8 cellular contexts compared by ENCODE assay signal in genomic region chr6:2245103-2245953, GRCh38. TPM values are rescaled to one million over a fixed set of nuclear protein-coding genes. Genes with fewer than 3 reads are reported as not detected.
A peak's percentile ranks its signal among the peaks of the same experiment; 100 is the strongest.
DNase-seq lines count a peak whose midpoint lies in the region; ATAC-seq, FAIRE-seq and TF ChIP-seq lines count a peak whose summit lies in the region.

GMDS (minus strand) TSS chr6:2245605.

- peaks cover 2% of the 10 kb centered on the region for H3K36me3 Mint-ChIP-seq in astrocyte (ENCODE audit: low read depth, unreplicated experiment)

- H3K4me1 Mint-ChIP-seq in astrocyte (ENCODE audit: low read depth, unreplicated experiment): peaks cover 1% of the 10 kb centered on the region

- peak within 1 kb of the TSS; percentile 94 for H3K9ac ChIP-seq in astrocyte (ENCODE audit: low read length)

- peaks cover 12% of the 10 kb centered on the region for H3K4me1 ChIP-seq in astrocyte (ENCODE audit: insufficient read depth, low read length)
- no peaks in the 10 kb centered on the region for H3K4me1 ChIP-seq in aorta (ENCODE audit: control insufficient read depth in 1 of 2, insufficient read depth in 2 of 2, low read length in 2 of 2)

- H3K79me2 ChIP-seq in astrocyte (ENCODE audit: insufficient read depth, low read length): peaks cover 4% of the 10 kb centered on the region

- no peak for FAIRE-seq in astrocyte (lab: Jason Lieb, UNC)

- ATAC-seq in GM18502 (IDR thresholded peaks at IDR 0.05; ENCODE audit: poor library complexity, unreplicated experiment): peak; percentile 95
- ATAC-seq in HG02852 (IDR thresholded peaks at IDR 0.05; ENCODE audit: unreplicated experiment): peak; percentile 87
- ATAC-seq in aorta (ENCODE audit: low FRiP score): peak; percentile 98

- H2AFZ ChIP-seq in astrocyte (ENCODE audit: low read depth, low read length): peak within 1 kb of the TSS; percentile 98

- H3K36me3 ChIP-seq in astrocyte (ENCODE audit: insufficient read depth, low read length) (no peaks in the 10 kb centered on the region), aorta (ENCODE audit: control insufficient read depth in 1 of 2, insufficient read depth in 2 of 2, low read length in 1 of 2) (no peaks in the 10 kb centered on the region)

- peak within 1 kb of the TSS; percentile 84 for H3K27ac ChIP-seq in astrocyte (ENCODE audit: low read depth, low read length)
- peak within 1 kb of the TSS; percentile 68 to 91 for H3K27ac ChIP-seq in aorta (ENCODE audit: low read depth in 1 of 2, low read length in 2 of 2)

- TF ChIP-seq CTCF in astrocyte (IDR thresholded peaks at IDR 0.05; ENCODE audit: insufficient read depth, low read depth, low read length): no peak

- DNase-seq in NCI-H146 (lab: John Stamatoyannopoulos, UW) (peak; percentile 91), T-helper 9 cell (peak; percentile 74), astrocyte (ENCODE audit: low read depth) (peak; percentile 73), hepatic stellate cell (ENCODE audit: low spot score) (peak; percentile 93), retina (peak; percentile 91), aorta (peak; percentile 91 to 94)

- H3K4me3 Mint-ChIP-seq in astrocyte (ENCODE audit: unreplicated experiment): peak within 1 kb of the TSS; percentile 93

- H3K9me3 ChIP-seq in astrocyte (ENCODE audit: insufficient read depth, low read depth, low read length): no peaks in the 10 kb centered on the region
- H3K9me3 ChIP-seq in aorta (ENCODE audit: control insufficient read depth, low read length): no peaks in the 10 kb centered on the region

- H3K27me3 ChIP-seq in astrocyte (ENCODE audit: insufficient read depth, low read length): no peaks in the 10 kb centered on the region
- no peaks in the 10 kb centered on the region for H3K27me3 ChIP-seq in aorta (ENCODE audit: control insufficient read depth in 1 of 2, insufficient read depth in 2 of 2, low read length in 1 of 2)

- no peaks in the 10 kb centered on the region for H4K20me1 ChIP-seq in astrocyte (ENCODE audit: insufficient read depth, low read length)

- H3K9me3 Mint-ChIP-seq in astrocyte (ENCODE audit: unreplicated experiment): no peaks in the 10 kb centered on the region

- H3K27ac Mint-ChIP-seq in astrocyte (ENCODE audit: unreplicated experiment): peak within 1 kb of the TSS; percentile 92

- H3K4me3 ChIP-seq in astrocyte (ENCODE audit: insufficient read depth, low read depth, low read length) (peak within 1 kb of the TSS; percentile 85), aorta (ENCODE audit: low read length in 2 of 2) (peak within 1 kb of the TSS; percentile 95 to 97)

- WGBS in aorta, 2 donors: 0 to 1% methylated on average over 83 to 102 of the region's 102 CpGs

- no peaks in the 10 kb centered on the region for H3K27me3 Mint-ChIP-seq in astrocyte (ENCODE audit: low read depth, unreplicated experiment)

- H3K4me2 ChIP-seq in astrocyte (ENCODE audit: low read length): peak within 1 kb of the TSS; percentile 98

- intact Hi-C loops in aorta (cut with DNase I): loop anchor here in 1 of 2 donors (5.0 to 10.0 kb wide), 2 partner anchors 109 to 133 kb away; no protein-coding TSS in a partner anchor

RNA-seq across cellular contexts. Expression of gene GMDS, which starts in this region (rescaled TPM):
- total RNA-seq in astrocyte (9.4 and 12.3 TPM in 2 replicates), aorta (10 to 100 TPM; 66.1 to 67.1 TPM)
- 100 to 1,000 TPM; 103 to 138 TPM for polyA plus RNA-seq in aorta

Comparison
In these comparisons a context has a peak if more than half of its experiments do, and no peak if none do; other contexts are left out.
1. Peak in every context shown above with its lines: DNase-seq, ATAC-seq, H3K4me3 ChIP-seq and H3K27ac ChIP-seq.